In genomic region chr20:6783752-6784725, GRCh38 we compare ENCODE assay signal across 21 cellular contexts. TPM values are rescaled to one million over a fixed set of nuclear protein-coding genes. Genes with fewer than 3 reads are reported as not detected.
DNase-seq lines count a peak whose midpoint lies in the region; ATAC-seq and TF ChIP-seq lines count a peak whose summit lies in the region.
"Had no signal": no experiment of that assay in that cellular context is flagged by ENCODE, and none has a peak within 500 bp of the region (broad histone marks: within the 10 kb centered on the region; RNA-seq: fewer than 3 reads in every experiment).

No MANE protein-coding gene starts in this region.

- H3K4me1 ChIP-seq in lower lobe of right lung (peaks cover 10% of the 10 kb centered on the region), upper lobe of right lung (peaks cover 5% of the 10 kb centered on the region)

- POLR2A ChIA-PET in activated CD4-positive, alpha-beta memory T cell treated with anti-CD3 and anti-CD28 coated beads, Interleukin-2, amount 10 ng/mL, durations not matched to agents 7 days and 5 days (lab: Charles Lee): no interaction called here

- peak; percentile 10 for DNase-seq in SKM-1 treated with dmso at 0.1 percent for 144 hours (lab: John Stamatoyannopoulos, UW; ENCODE audit: unreplicated experiment)
- no peak for DNase-seq in SKM-1 (lab: John Stamatoyannopoulos, UW; ENCODE audit: unreplicated experiment)
- DNase-seq in dermis blood vessel endothelial cell: peak; percentile 46
- no peak for DNase-seq in lower lobe of right lung
- no peak for DNase-seq in upper lobe of right lung
- DNase-seq in activated CD4-positive, alpha-beta memory T cell treated with anti-CD3 and anti-CD28 coated beads, Interleukin-2, amount 10 ng/mL, durations not matched to agents 7 days and 5 days: no peak
- no peak for DNase-seq in effector CD8-positive, alpha-beta T cell (lab: John Stamatoyannopoulos, UW)
- DNase-seq: activated effector memory CD4-positive, alpha-beta T cell treated with anti-CD3 and anti-CD28 coated beads, Interleukin-2, amount 50 U/mL, for 16 hours; anterior cingulate cortex; HCEC 1CT; mesendoderm; MM.1S; NCI-H2081; NCI-H526 treated with DMSO at 0.1 percent for 48 hours; occipital lobe; stimulated activated CD4-positive, alpha-beta T cell treated with anti-CD3 and anti-CD28 coated beads, Interleukin-4, amount 100 ng/mL, for 4 hours; T-helper 1 cell had no signal

- H3K27me3 ChIP-seq in lower lobe of right lung (ENCODE audit: low read depth): no peaks in the 10 kb centered on the region
- H3K27me3 ChIP-seq in upper lobe of right lung: no peaks in the 10 kb centered on the region

- intact Hi-C loops in lower lobe of right lung (cut with DNase I): no loop called here
- intact Hi-C loops in upper lobe of right lung (cut with DNase I): no loop called here

- H3K36me3 Mint-ChIP-seq in activated CD4-positive, alpha-beta memory T cell treated with anti-CD3 and anti-CD28 coated beads, Interleukin-2, amount 10 ng/mL, durations not matched to agents 7 days and 5 days (ENCODE audit: low read depth): no peaks in the 10 kb centered on the region
- H3K36me3 Mint-ChIP-seq: WTC11 had no signal

- peak overlapping the region; percentile 51 for H3K27ac ChIP-seq in lower lobe of right lung
- no peak overlapping the region for H3K27ac ChIP-seq in upper lobe of right lung

- H3K4me1 Mint-ChIP-seq in activated CD4-positive, alpha-beta memory T cell treated with anti-CD3 and anti-CD28 coated beads, Interleukin-2, amount 10 ng/mL, durations not matched to agents 7 days and 5 days: no peaks in the 10 kb centered on the region

- H3K4me3 Mint-ChIP-seq in activated CD4-positive, alpha-beta memory T cell treated with anti-CD3 and anti-CD28 coated beads, Interleukin-2, amount 10 ng/mL, durations not matched to agents 7 days and 5 days: no peak overlapping the region
- H3K4me3 Mint-ChIP-seq: WTC11 had no signal

- peaks cover 3% of the 10 kb centered on the region for H3K9me3 Mint-ChIP-seq in activated CD4-positive, alpha-beta memory T cell treated with anti-CD3 and anti-CD28 coated beads, Interleukin-2, amount 10 ng/mL, durations not matched to agents 7 days and 5 days
- H3K9me3 Mint-ChIP-seq: WTC11 had no signal

- no peak for TF ChIP-seq CTCF in lower lobe of right lung (IDR thresholded peaks at IDR 0.05)
- no peak for TF ChIP-seq CTCF in upper lobe of right lung (IDR thresholded peaks at IDR 0.05)

- H3K9me3 ChIP-seq in lower lobe of right lung (no peaks in the 10 kb centered on the region), upper lobe of right lung (no peaks in the 10 kb centered on the region)

- no peak overlapping the region for H3K27ac Mint-ChIP-seq in activated CD4-positive, alpha-beta memory T cell treated with anti-CD3 and anti-CD28 coated beads, Interleukin-2, amount 10 ng/mL, durations not matched to agents 7 days and 5 days
- H3K27ac Mint-ChIP-seq: WTC11 had no signal

- no peaks in the 10 kb centered on the region for H3K27me3 Mint-ChIP-seq in activated CD4-positive, alpha-beta memory T cell treated with anti-CD3 and anti-CD28 coated beads, Interleukin-2, amount 10 ng/mL, durations not matched to agents 7 days and 5 days

- ATAC-seq in lower lobe of right lung (peak; percentile 70 to 75), upper lobe of right lung (peak; percentile 56), HG02623 (IDR thresholded peaks at IDR 0.05; ENCODE audit: unreplicated experiment) (no peak)
- ATAC-seq: Panc1, WTC11 had no signal

- H3K4me3 ChIP-seq in lower lobe of right lung: no peak overlapping the region
- H3K4me3 ChIP-seq in upper lobe of right lung: no peak overlapping the region

- H3K36me3 ChIP-seq in lower lobe of right lung: peaks cover 8% of the 10 kb centered on the region
- H3K36me3 ChIP-seq in upper lobe of right lung: peaks cover 4% of the 10 kb centered on the region

- CTCF ChIA-PET in activated CD4-positive, alpha-beta memory T cell treated with anti-CD3 and anti-CD28 coated beads, Interleukin-2, amount 10 ng/mL, durations not matched to agents 7 days and 5 days (lab: Charles Lee): no interaction called here

RNA-seq across cellular contexts. Expression of gene BMP2, which starts 16.6 kb away (rescaled TPM):
- 23.1 and 33.7 TPM in 2 replicates for total RNA-seq in dermis blood vessel endothelial cell
- 12.4 TPM for total RNA-seq in lower lobe of right lung
- total RNA-seq in upper lobe of right lung: 22.7 TPM
- not detected for total RNA-seq in activated CD4-positive, alpha-beta memory T cell treated with anti-CD3 and anti-CD28 coated beads, Interleukin-2, amount 10 ng/mL, durations not matched to agents 7 days and 5 days
- total RNA-seq: A673 had no signal

Comparison
In these comparisons a context has a peak if more than half of its experiments do, and no peak if none do; other contexts are left out.
1. DNase-seq: peak in SKM-1 treated with dmso at 0.1 percent for 144 hours (single experiment) and dermis blood vessel endothelial cell (single experiment); none in SKM-1 (single experiment), lower lobe of right lung (single experiment), upper lobe of right lung (single experiment), activated CD4-positive, alpha-beta memory T cell treated with anti-CD3 and anti-CD28 coated beads, Interleukin-2, amount 10 ng/mL, durations not matched to agents 7 days and 5 days (single experiment) and effector CD8-positive, alpha-beta T cell (single experiment).
2. RNA of gene BMP2, which starts 16.6 kb away (total RNA-seq): 23.1 to 33.7 TPM in dermis blood vessel endothelial cell, 22.7 TPM in upper lobe of right lung (single experiment) and 12.4 TPM in lower lobe of right lung (single experiment); not detected in activated CD4-positive, alpha-beta memory T cell treated with anti-CD3 and anti-CD28 coated beads, Interleukin-2, amount 10 ng/mL, durations not matched to agents 7 days and 5 days; every median in the first group is over 10 times any median in the second.